ENCODE assay signal across 23 cellular contexts in the genomic region with DNA sequence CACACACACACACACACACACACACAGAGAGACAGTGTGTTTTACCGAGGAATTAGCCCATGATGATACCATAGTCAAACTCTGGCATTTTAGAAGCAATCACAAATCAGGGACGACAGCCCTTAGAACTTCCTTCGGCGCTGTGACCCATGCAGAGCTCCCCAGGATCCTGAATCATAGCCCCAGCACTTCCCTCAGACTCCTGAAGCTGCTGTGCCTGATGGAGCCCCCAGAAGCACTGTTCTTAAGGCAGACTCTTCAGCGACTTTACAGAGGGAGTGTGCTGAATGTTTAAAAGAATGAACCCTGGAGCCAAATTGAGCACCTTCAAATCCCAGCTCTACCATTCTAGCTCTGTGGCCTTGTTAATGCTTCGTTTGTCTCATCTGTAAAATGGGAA.
"Had no signal": no experiment of that assay in that cellular context is flagged by ENCODE, and none has a peak within 500 bp of the region (broad histone marks: within the 10 kb centered on the region; RNA-seq: fewer than 3 reads in every experiment).

No MANE protein-coding gene starts in this region.

- DNase-seq: activated B cell treated with CpG ODN at 0.5 μM for 24 hours; activated CD4-positive, alpha-beta T cell treated with anti-CD3 and anti-CD28 coated beads for 1 hour; activated CD4-positive, alpha-beta T cell treated with anti-CD3 and anti-CD28 coated beads, Interleukin-2, amount 10 ng/mL, durations not matched to agents 24 days and 14 days; activated CD4-positive, alpha-beta T cell treated with anti-CD3 and anti-CD28 coated beads, Interleukin-2, amount 50 U/mL, for 48 hours; activated CD8-positive, alpha-beta memory T cell treated with anti-CD3 and anti-CD28 coated beads for 24 hours; activated effector memory CD4-positive, alpha-beta T cell treated with anti-CD3 and anti-CD28 coated beads, Interleukin-2, amount 50 U/mL, for 16 hours; activated naive CD4-positive, alpha-beta T cell treated with anti-CD3 and anti-CD28 coated beads for 36 hours; activated naive CD8-positive, alpha-beta T cell treated with anti-CD3 and anti-CD28 coated beads for 36 hours; activated T-cell treated with anti-CD3 and anti-CD28 coated beads, Interleukin-2, amount 50 U/mL, for 4 hours; Karpas-422; MM.1S; NCI-H1105; NCI-H1436; NCI-H1694 treated with DMSO at 0.1 percent for 48 hours; NCI-H2029 treated with DMSO at 0.1 percent for 48 hours; NCI-H345; NCI-H510A; NCI-H526 treated with DMSO at 0.1 percent for 48 hours; NK-92 treated with Interleukin-12 subunit alpha and Interleukin-12 subunit beta, amount 100 ng/mL, for 24 hours; OCI-M1; SHP77; T-helper 9 cell had no signal

- H3K27ac Mint-ChIP-seq: activated B cell treated with CpG ODN at 0.5 μM for 24 hours; activated CD4-positive, alpha-beta T cell treated with anti-CD3 and anti-CD28 coated beads, Interleukin-2, amount 10 ng/mL, durations not matched to agents 24 days and 14 days; activated naive CD4-positive, alpha-beta T cell treated with anti-CD3 and anti-CD28 coated beads for 36 hours; activated naive CD8-positive, alpha-beta T cell treated with anti-CD3 and anti-CD28 coated beads for 36 hours; T-helper 1 cell treated with Interleukin-12 subunit alpha and Interleukin-12 subunit beta and Interleukin-4 antibody, amounts not matched to agents 30 μg/mL and 1 μg/mL, for 36 hours had no signal

- ATAC-seq: activated T-cell treated with anti-CD3 and anti-CD28 coated beads, Interleukin-2, amount 50 U/mL, for 4 hours had no signal

- H3K4me1 Mint-ChIP-seq: activated B cell treated with CpG ODN at 0.5 μM for 24 hours had no signal

- H3K9me3 Mint-ChIP-seq: activated CD4-positive, alpha-beta T cell treated with anti-CD3 and anti-CD28 coated beads, Interleukin-2, amount 10 ng/mL, durations not matched to agents 24 days and 14 days; activated naive CD4-positive, alpha-beta T cell treated with anti-CD3 and anti-CD28 coated beads for 36 hours; activated T-cell treated with anti-CD3 and anti-CD28 coated beads, Interleukin-2, amount 50 U/mL, for 4 hours; T-helper 1 cell treated with Interleukin-12 subunit alpha and Interleukin-12 subunit beta and Interleukin-4 antibody, amounts not matched to agents 30 μg/mL and 1 μg/mL, for 36 hours had no signal

- H3K4me3 Mint-ChIP-seq: activated B cell treated with CpG ODN at 0.5 μM for 24 hours; activated CD4-positive, alpha-beta T cell treated with anti-CD3 and anti-CD28 coated beads, Interleukin-2, amount 10 ng/mL, durations not matched to agents 24 days and 14 days; activated naive CD4-positive, alpha-beta T cell treated with anti-CD3 and anti-CD28 coated beads for 36 hours; activated naive CD8-positive, alpha-beta T cell treated with anti-CD3 and anti-CD28 coated beads for 36 hours; activated T-cell treated with anti-CD3 and anti-CD28 coated beads, Interleukin-2, amount 50 U/mL, for 4 hours; T-helper 1 cell treated with Interleukin-12 subunit alpha and Interleukin-12 subunit beta and Interleukin-4 antibody, amounts not matched to agents 30 μg/mL and 1 μg/mL, for 36 hours had no signal

- H3K27me3 Mint-ChIP-seq: activated CD4-positive, alpha-beta T cell treated with anti-CD3 and anti-CD28 coated beads, Interleukin-2, amount 10 ng/mL, durations not matched to agents 24 days and 14 days; activated naive CD8-positive, alpha-beta T cell treated with anti-CD3 and anti-CD28 coated beads for 36 hours had no signal
